Comparison of ENCODE assay signal across 12 cellular contexts in genomic region chr17:13599808-13600398, GRCh38. TPM values are rescaled to one million over a fixed set of nuclear protein-coding genes. Genes with fewer than 3 reads are reported as not detected.
A peak's percentile ranks its signal among the peaks of the same experiment; 100 is the strongest.
DNase-seq lines count a peak whose midpoint lies in the region; ATAC-seq, FAIRE-seq and TF ChIP-seq lines count a peak whose summit lies in the region.
"Had no signal": no experiment of that assay in that cellular context is flagged by ENCODE, and none has a peak within 500 bp of the region (broad histone marks: within the 10 kb centered on the region; RNA-seq: fewer than 3 reads in every experiment).

No MANE protein-coding gene starts in this region.

- intact Hi-C loops in prostate gland (cut with DNase I): loop anchor here (2.0 to 5.0 kb wide), 2 partner anchors 703 to 1327 kb away; no protein-coding TSS in a partner anchor

- ATAC-seq in GM23338: no peak
- no peak for ATAC-seq in T-cell (replicated peaks in 1 of 4)

- H3K79me2 ChIP-seq in GM23338 (replicated peaks; ENCODE audit: insufficient read depth): peaks cover 22% of the 10 kb centered on the region

- H3K27me3 ChIP-seq in GM23338 (ENCODE audit: insufficient read depth) (peaks cover 27% of the 10 kb centered on the region), prostate gland (replicated peaks; ENCODE audit: insufficient read depth) (peaks cover 6% of the 10 kb centered on the region)

- DNase-seq in GM23338 (ENCODE audit: low spot score): no peak
- DNase-seq in T-cell: no peak
- peak; percentile 48 for DNase-seq in fibroblast of the aortic adventitia (ENCODE audit: low read depth)
- DNase-seq in prostate gland (ENCODE audit: low spot score): no peak
- DNase-seq in stimulated activated CD4-positive, alpha-beta T cell treated with anti-CD3 and anti-CD28 coated beads, Interleukin-4, amount 100 ng/mL, for 4 hours: no peak
- no peak for DNase-seq in NCI-H82 treated with DMSO at 0.1 percent for 48 hours (lab: John Stamatoyannopoulos, UW; ENCODE audit: unreplicated experiment)
- DNase-seq in urothelium cell line (ENCODE audit: low spot score): no peak
- DNase-seq in DMS 273 treated with DMSO at 0.1 percent for 48 hours (lab: John Stamatoyannopoulos, UW): no peak
- DNase-seq: activated CD4-positive, alpha-beta T cell treated with anti-CD3 and anti-CD28 coated beads, Interleukin-2, amount 10 ng/mL, durations not matched to agents 24 days and 14 days; NCI-H1930; posterior cingulate gyrus had no signal

- no peak for TF ChIP-seq POLR2A in prostate gland (IDR thresholded peaks at IDR 0.05)

- H3K4me3 ChIP-seq in GM23338 (peak overlapping the region; percentile 72), fibroblast of the aortic adventitia (ENCODE audit: low read depth, low read length) (peak overlapping the region; percentile 87), prostate gland (peak overlapping the region; percentile 32 to 38)

- POLR2A ChIA-PET in T-cell (lab: Charles Lee): no interaction called here

- no peak overlapping the region for H3K27ac Mint-ChIP-seq in GM23338
- H3K27ac Mint-ChIP-seq in T-cell: no peak overlapping the region
- H3K27ac Mint-ChIP-seq: activated CD4-positive, alpha-beta T cell treated with anti-CD3 and anti-CD28 coated beads, Interleukin-2, amount 10 ng/mL, durations not matched to agents 24 days and 14 days had no signal

- H3K27me3 Mint-ChIP-seq in GM23338 (ENCODE audit: insufficient read depth, low read depth, poor library complexity): peaks cover 21% of the 10 kb centered on the region
- peaks cover 58 to 59% of the 10 kb centered on the region in 2 donors for H3K27me3 Mint-ChIP-seq in T-cell

- H2AFZ ChIP-seq in GM23338: no peak overlapping the region; the same call in 1 of the 2 replicates

- H3K4me3 Mint-ChIP-seq in GM23338 (peak overlapping the region; percentile 74), T-cell (peak overlapping the region in 2 of 3 donors; percentile 44 to 45)
- H3K4me3 Mint-ChIP-seq: activated CD4-positive, alpha-beta T cell treated with anti-CD3 and anti-CD28 coated beads, Interleukin-2, amount 10 ng/mL, durations not matched to agents 24 days and 14 days had no signal

- H3K27ac ChIP-seq in GM23338 (ENCODE audit: low read depth): no peak overlapping the region
- peak overlapping the region; percentile 67 to 68 for H3K27ac ChIP-seq in prostate gland

- no peaks in the 10 kb centered on the region for H3K36me3 ChIP-seq in GM23338 (ENCODE audit: insufficient read depth)
- no peaks in the 10 kb centered on the region for H3K36me3 ChIP-seq in prostate gland

- H3K9me2 ChIP-seq in GM23338 (ENCODE audit: insufficient read depth): no peaks in the 10 kb centered on the region

- FAIRE-seq in urothelium cell line (lab: Jason Lieb, UNC): no peak
- FAIRE-seq: G401.6 had no signal

- CTCF ChIA-PET in T-cell (lab: Charles Lee): interaction anchor here in 1 of 2 donors (0.7 kb wide), 1 partner anchor 42 kb away, joined by 3 read pairs; no protein-coding TSS in a partner anchor

- no peaks in the 10 kb centered on the region for H3F3A ChIP-seq in GM23338 (replicated peaks; ENCODE audit: low read depth)

- H4K20me1 ChIP-seq in GM23338 (replicated peaks; ENCODE audit: insufficient read depth): no peaks in the 10 kb centered on the region

- no peaks in the 10 kb centered on the region for H3K9me3 ChIP-seq in prostate gland

- peaks cover 25% of the 10 kb centered on the region; the same call in 1 of the 2 replicates for H3K4me1 ChIP-seq in GM23338 (ENCODE audit: insufficient read depth)
- peaks cover 6% of the 10 kb centered on the region for H3K4me1 ChIP-seq in prostate gland (replicated peaks)

- H3K36me3 Mint-ChIP-seq in GM23338 (ENCODE audit: low read depth) (peaks cover 6% of the 10 kb centered on the region; the same call in 1 of the 3 replicates), T-cell (no peaks in the 10 kb centered on the region)

- peak overlapping the region; percentile 89 for H3K4me2 ChIP-seq in GM23338

- no peak for TF ChIP-seq CTCF in GM23338 (conservative IDR thresholded peaks at IDR 0.05; ENCODE audit: low read depth in 2 of 2)
- no peak for TF ChIP-seq CTCF in fibroblast of the aortic adventitia (IDR thresholded peaks at IDR 0.05; ENCODE audit: insufficient read depth, low read length)
- TF ChIP-seq CTCF in prostate gland (IDR thresholded peaks at IDR 0.05): no peak

- H3K9me3 Mint-ChIP-seq in GM23338 (peaks cover 3% of the 10 kb centered on the region; the same call in 1 of the 3 replicates), T-cell (no peaks in the 10 kb centered on the region)
- H3K9me3 Mint-ChIP-seq: activated CD4-positive, alpha-beta T cell treated with anti-CD3 and anti-CD28 coated beads, Interleukin-2, amount 10 ng/mL, durations not matched to agents 24 days and 14 days had no signal

- 47% methylated on average over 4 of the region's 4 CpGs for WGBS in prostate gland

- H3K4me1 Mint-ChIP-seq in GM23338 (peaks cover 32% of the 10 kb centered on the region), T-cell (peaks cover 13 to 15% (median 13%) of the 10 kb centered on the region in 3 donors)

TF ChIP-seq in GM23338, 12 proteins besides CTCF, POLR2A, EP300 and RAD21 (continues in another document):
- TF ChIP-seq ZNF462 (CRISPR knock-in tag; IDR thresholded peaks at IDR 0.05) (no peak), POLR2AphosphoS5 (IDR thresholded peaks at IDR 0.05; ENCODE audit: low read depth) (no peak), STAT1 (IDR thresholded peaks at IDR 0.05; ENCODE audit: unreplicated experiment) (no peak), EZH2 (IDR thresholded peaks at IDR 0.05; ENCODE audit: low read depth, unreplicated experiment) (no peak), EZH2phosphoT487 (IDR thresholded peaks at IDR 0.05; ENCODE audit: unreplicated experiment) (no peak)

RNA-seq across cellular contexts. Expression of gene HS3ST3A1, which starts 1.8 kb away (rescaled TPM):
- total RNA-seq in GM23338 (2014; rRNA removed; shearing (Covaris generic)): 17.6 and 24.1 TPM in 2 replicates
- polyA plus RNA-seq in GM23338 (2016; fragmentation: Nextera tagmentation; extraction: Ambion mirVana): 5.4 and 6.1 TPM in 2 replicates
- total RNA-seq in T-cell (1 to 10 TPM in 2 of 5 donors, not detected in 3; 1.0 to 2.4 TPM), fibroblast of the aortic adventitia (ENCODE audit: low replicate concordance) (8.3 and 9.2 TPM in 2 replicates), prostate gland (10 to 100 TPM in 1 of 2 donors, 1 to 10 TPM in 1; 3.1 to 14.3 TPM)

Comparison
In these comparisons a context has a peak if more than half of its experiments do, and no peak if none do; other contexts are left out.
1. H3K4me3 ChIP-seq: peak in every context shown above with its lines; median percentile 87 in fibroblast of the aortic adventitia; 72 in GM23338; 35 in prostate gland.